Comparison of ENCODE assay signal across 10 cellular contexts in the genomic region with DNA sequence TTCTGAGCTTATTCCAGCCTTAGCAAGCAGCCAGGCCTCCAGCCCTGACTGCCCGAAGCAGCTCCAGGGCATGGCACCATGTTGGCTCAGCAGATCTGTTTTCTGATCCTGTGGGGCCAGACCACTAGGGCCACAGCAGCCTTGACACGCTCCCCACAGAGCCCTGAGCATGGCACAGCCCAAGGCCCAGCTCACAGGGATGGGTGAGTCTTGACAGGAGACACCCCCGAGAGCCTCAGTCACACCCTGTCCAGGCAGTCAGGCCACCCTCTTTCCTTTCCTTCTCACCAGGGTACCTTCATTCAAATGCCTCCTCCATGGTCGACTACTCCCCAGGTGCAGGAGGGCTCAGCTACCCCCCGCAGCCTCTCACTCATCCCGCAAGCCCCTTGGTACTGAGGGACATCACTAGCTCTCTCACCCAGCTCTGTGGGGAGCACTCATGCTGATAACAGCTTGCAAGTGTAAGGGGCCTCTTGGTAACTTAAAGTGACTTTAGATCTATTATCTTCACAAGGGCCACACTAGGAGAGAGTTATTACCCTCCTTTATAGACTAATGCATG. TPM values are rescaled to one million over a fixed set of nuclear protein-coding genes. Genes with fewer than 3 reads are reported as not detected.
A peak's percentile ranks its signal among the peaks of the same experiment; 100 is the strongest.
DNase-seq lines count a peak whose midpoint lies in the region; ATAC-seq and TF ChIP-seq lines count a peak whose summit lies in the region.
"Had no signal": no experiment of that assay in that cellular context is flagged by ENCODE, and none has a peak within 500 bp of the region (broad histone marks: within the 10 kb centered on the region; RNA-seq: fewer than 3 reads in every experiment).

No MANE protein-coding gene starts in this region.

- no peaks in the 10 kb centered on the region for H3K27me3 ChIP-seq in CD4-positive, alpha-beta T cell (ENCODE audit: control insufficient read depth, insufficient read depth, low read length)
- no peaks in the 10 kb centered on the region for H3K27me3 ChIP-seq in GM23338 (ENCODE audit: insufficient read depth)

- no peak for TF ChIP-seq CTCF in CD4-positive, alpha-beta T cell (IDR thresholded peaks at IDR 0.05)
- TF ChIP-seq CTCF in GM23338 (conservative IDR thresholded peaks at IDR 0.05; ENCODE audit: low read depth in 2 of 2) = no peak

- H3K27ac ChIP-seq in CD4-positive, alpha-beta T cell (ENCODE audit: low read depth, low read length) = no peak overlapping the region
- H3K27ac ChIP-seq in GM23338 (ENCODE audit: low read depth) = no peak overlapping the region

- peaks cover 72% of the 10 kb centered on the region for H3K4me1 Mint-ChIP-seq in CD4-positive, alpha-beta T cell (ENCODE audit: low read depth)
- H3K4me1 Mint-ChIP-seq in GM23338 (peaks cover 27% of the 10 kb centered on the region), naive B cell (peaks cover 55 to 77% (median 75%) of the 10 kb centered on the region in 3 donors)
- H3K4me1 Mint-ChIP-seq in activated T-helper 1 cell treated with anti-CD3 and anti-CD28 coated beads, Interleukin-12 subunit alpha, Interleukin-12 subunit beta, Interleukin-2, Interleukin-4 antibody, amounts not matched to agents 30 ng/mL and 10 ng/mL and 1 ng/mL, durations not matched to agents 14 hours and 24 hours and 36 hours (ENCODE audit: low read depth) = peaks cover 44% of the 10 kb centered on the region

- POLR2A ChIA-PET in CD4-positive, alpha-beta T cell (lab: Charles Lee) = interaction anchor here (0.6 to 27.2 kb wide), 14 partner anchors 16 to 274 kb away, joined by 3 to 767 read pairs (median 4); partner anchors contain the start of genes ARL2, EHD1, FAU and MAJIN

- CTCF ChIA-PET in CD4-positive, alpha-beta T cell (lab: Charles Lee) = interaction anchor here (0.5 to 12.7 kb wide), 14 partner anchors 11 to 166 kb away, joined by 3 to 136 read pairs (median 4); partner anchors contain the start of genes ARL2, EHD1, RASGRP2 and SF1

- H3K36me3 Mint-ChIP-seq in CD4-positive, alpha-beta T cell (ENCODE audit: low read depth) = peaks cover 22% of the 10 kb centered on the region
- H3K36me3 Mint-ChIP-seq in GM23338 (ENCODE audit: low read depth) = no peaks in the 10 kb centered on the region
- peaks cover 3% of the 10 kb centered on the region for H3K36me3 Mint-ChIP-seq in activated T-helper 1 cell treated with anti-CD3 and anti-CD28 coated beads, Interleukin-12 subunit alpha, Interleukin-12 subunit beta, Interleukin-2, Interleukin-4 antibody, amounts not matched to agents 30 ng/mL and 10 ng/mL and 1 ng/mL, durations not matched to agents 14 hours and 24 hours and 36 hours (ENCODE audit: low read depth)
- H3K36me3 Mint-ChIP-seq in naive B cell = peaks cover 0 to 5% of the 10 kb centered on the region in 2 donors

- no peaks in the 10 kb centered on the region for H4K20me1 ChIP-seq in GM23338 (replicated peaks; ENCODE audit: insufficient read depth)

- no peak for ATAC-seq in CD4-positive, alpha-beta T cell (ENCODE audit: poor library complexity)
- ATAC-seq in GM23338 (no peak), naive B cell (ENCODE audit: low read depth in 2 of 2) (no peak), HG03442 (IDR thresholded peaks at IDR 0.05; ENCODE audit: unreplicated experiment) (no peak)
- ATAC-seq: Right ventricle myocardium inferior had no signal

- no peaks in the 10 kb centered on the region for H3K9me2 ChIP-seq in GM23338 (ENCODE audit: insufficient read depth)

- no peaks in the 10 kb centered on the region for H3K79me2 ChIP-seq in GM23338 (replicated peaks; ENCODE audit: insufficient read depth)

- peak overlapping the region; percentile 73 for H3K27ac Mint-ChIP-seq in CD4-positive, alpha-beta T cell
- H3K27ac Mint-ChIP-seq in GM23338 (no peak overlapping the region), naive B cell (peak overlapping the region; percentile 91 to 99 (median 96))
- peak overlapping the region; percentile 71 for H3K27ac Mint-ChIP-seq in activated T-helper 1 cell treated with anti-CD3 and anti-CD28 coated beads, Interleukin-12 subunit alpha, Interleukin-12 subunit beta, Interleukin-2, Interleukin-4 antibody, amounts not matched to agents 30 ng/mL and 10 ng/mL and 1 ng/mL, durations not matched to agents 14 hours and 24 hours and 36 hours

- H3K36me3 ChIP-seq in GM23338 (ENCODE audit: insufficient read depth) = no peaks in the 10 kb centered on the region

- intact Hi-C loops in CD4-positive, alpha-beta T cell (cut with DNase I, micrococcal nuclease) = loop anchor here (1.0 to 10.0 kb wide), 3 partner anchors 165 to 269 kb away; partner anchors contain the start of genes CDCA5 (in 1 of the 2), ZFPL1 (in 1 of the 2) and ZNHIT2 (in 1 of the 2)
- intact Hi-C loops in activated T-helper 1 cell treated with anti-CD3 and anti-CD28 coated beads, Interleukin-12 subunit alpha, Interleukin-12 subunit beta, Interleukin-2, Interleukin-4 antibody, amounts not matched to agents 30 ng/mL and 10 ng/mL and 1 ng/mL, durations not matched to agents 14 hours and 24 hours and 36 hours (cut with micrococcal nuclease) = loop anchor here (10.0 kb wide), 1 partner anchor 487 kb away; the partner anchor contains the start of gene DPF2

- H3K9me3 ChIP-seq in CD4-positive, alpha-beta T cell (ENCODE audit: control insufficient read depth, low read length) = no peaks in the 10 kb centered on the region
- H3K9me3 ChIP-seq: esophagus muscularis mucosa had no signal

- no peaks in the 10 kb centered on the region for H3F3A ChIP-seq in GM23338 (replicated peaks; ENCODE audit: low read depth)

- H3K4me3 Mint-ChIP-seq in CD4-positive, alpha-beta T cell = peak overlapping the region; percentile 30
- H3K4me3 Mint-ChIP-seq in GM23338 (no peak overlapping the region), naive B cell (peak overlapping the region; percentile 21 to 82 (median 73))
- no peak overlapping the region for H3K4me3 Mint-ChIP-seq in activated T-helper 1 cell treated with anti-CD3 and anti-CD28 coated beads, Interleukin-12 subunit alpha, Interleukin-12 subunit beta, Interleukin-2, Interleukin-4 antibody, amounts not matched to agents 30 ng/mL and 10 ng/mL and 1 ng/mL, durations not matched to agents 14 hours and 24 hours and 36 hours

- H3K9me3 Mint-ChIP-seq in CD4-positive, alpha-beta T cell = no peaks in the 10 kb centered on the region
- H3K9me3 Mint-ChIP-seq in GM23338 (no peaks in the 10 kb centered on the region), naive B cell (no peaks in the 10 kb centered on the region)
- H3K9me3 Mint-ChIP-seq in activated T-helper 1 cell treated with anti-CD3 and anti-CD28 coated beads, Interleukin-12 subunit alpha, Interleukin-12 subunit beta, Interleukin-2, Interleukin-4 antibody, amounts not matched to agents 30 ng/mL and 10 ng/mL and 1 ng/mL, durations not matched to agents 14 hours and 24 hours and 36 hours = no peaks in the 10 kb centered on the region

- H3K27me3 Mint-ChIP-seq in CD4-positive, alpha-beta T cell = no peaks in the 10 kb centered on the region
- H3K27me3 Mint-ChIP-seq in GM23338 (ENCODE audit: insufficient read depth, low read depth, poor library complexity) (peaks cover 15% of the 10 kb centered on the region), naive B cell (no peaks in the 10 kb centered on the region)
- no peaks in the 10 kb centered on the region for H3K27me3 Mint-ChIP-seq in activated T-helper 1 cell treated with anti-CD3 and anti-CD28 coated beads, Interleukin-12 subunit alpha, Interleukin-12 subunit beta, Interleukin-2, Interleukin-4 antibody, amounts not matched to agents 30 ng/mL and 10 ng/mL and 1 ng/mL, durations not matched to agents 14 hours and 24 hours and 36 hours (ENCODE audit: insufficient read depth)

- DNase-seq in CD4-positive, alpha-beta T cell = no peak
- DNase-seq in GM23338 (ENCODE audit: low spot score) = no peak
- DNase-seq in activated T-helper 1 cell treated with anti-CD3 and anti-CD28 coated beads, Interleukin-12 subunit alpha, Interleukin-12 subunit beta, Interleukin-2, Interleukin-4 antibody, amounts not matched to agents 30 ng/mL and 10 ng/mL and 1 ng/mL, durations not matched to agents 14 hours and 24 hours and 36 hours (ENCODE audit: low spot score) = no peak
- no peak for DNase-seq in naive B cell
- no peak for DNase-seq in SIG-M5 treated with dmso at 0.1 percent for 504 hours (lab: John Stamatoyannopoulos, UW; ENCODE audit: unreplicated experiment)
- DNase-seq in SKM-1 treated with dmso at 0.1 percent for 144 hours (lab: John Stamatoyannopoulos, UW; ENCODE audit: unreplicated experiment) = no peak
- DNase-seq: stimulated activated naive CD4-positive, alpha-beta T cell treated with Interleukin-2 at 50 U/mL for 16 hours had no signal

- no peak overlapping the region for H3K4me2 ChIP-seq in GM23338

- H3K4me1 ChIP-seq in GM23338 (ENCODE audit: insufficient read depth) = peaks cover 9% of the 10 kb centered on the region

- peak overlapping the region; percentile 78; the same call in 1 of the 2 replicates for H2AFZ ChIP-seq in GM23338

- H3K4me3 ChIP-seq in GM23338 = no peak overlapping the region
- H3K4me3 ChIP-seq: esophagus muscularis mucosa had no signal

RNA-seq across cellular contexts. Expression of gene CDC42BPG, which starts 3.8 kb away (rescaled TPM):
- 1 to 10 TPM; 6.9 to 9.7 TPM for total RNA-seq in CD4-positive, alpha-beta T cell
- total RNA-seq in GM23338 (2014; rRNA removed; shearing (Covaris generic)) = 10.1 and 11.6 TPM in 2 replicates
- 1.8 and 2.3 TPM in 2 replicates for polyA plus RNA-seq in GM23338 (2016; fragmentation: Nextera tagmentation; extraction: Ambion mirVana)
- 0.29 and 0.44 TPM in 2 replicates for total RNA-seq in activated T-helper 1 cell treated with anti-CD3 and anti-CD28 coated beads, Interleukin-12 subunit alpha, Interleukin-12 subunit beta, Interleukin-2, Interleukin-4 antibody, amounts not matched to agents 30 ng/mL and 10 ng/mL and 1 ng/mL, durations not matched to agents 14 hours and 24 hours and 36 hours
- polyA plus RNA-seq in naive B cell (ENCODE audit: low read depth in 6 of 6) = under 1 TPM in 4 of 6 donors, not detected in 2; 0.17 to 0.57 (median 0.33) TPM

RNA-seq across cellular contexts. Expression of gene EHD1, which starts 30.1 kb away (rescaled TPM):
- 100 to 1,000 TPM; 132 to 139 TPM for total RNA-seq in CD4-positive, alpha-beta T cell
- 43.8 and 69.7 TPM in 2 replicates for total RNA-seq in GM23338 (2014; rRNA removed; shearing (Covaris generic))
- 16.7 and 16.9 TPM in 2 replicates for polyA plus RNA-seq in GM23338 (2016; fragmentation: Nextera tagmentation; extraction: Ambion mirVana)
- total RNA-seq in activated T-helper 1 cell treated with anti-CD3 and anti-CD28 coated beads, Interleukin-12 subunit alpha, Interleukin-12 subunit beta, Interleukin-2, Interleukin-4 antibody, amounts not matched to agents 30 ng/mL and 10 ng/mL and 1 ng/mL, durations not matched to agents 14 hours and 24 hours and 36 hours = 88.0 and 96.9 TPM in 2 replicates
- polyA plus RNA-seq in naive B cell (ENCODE audit: low read depth in 6 of 6) = 100 to 1,000 TPM in 2 of 6 donors, 10 to 100 TPM in 4; 65.3 to 119 (median 90.7) TPM

RNA-seq across cellular contexts. Expression of gene MEN1, which starts 37.9 kb away (rescaled TPM):
- 10 to 100 TPM; 16.4 to 17.7 TPM for total RNA-seq in CD4-positive, alpha-beta T cell
- total RNA-seq in GM23338 (2014; rRNA removed; shearing (Covaris generic)) = 38.9 and 45.2 TPM in 2 replicates
- polyA plus RNA-seq in GM23338 (2016; fragmentation: Nextera tagmentation; extraction: Ambion mirVana) (27.2 and 31.6 TPM in 2 replicates), naive B cell (ENCODE audit: low read depth in 6 of 6) (10 to 100 TPM; 12.3 to 49.5 (median 27.4) TPM)
- total RNA-seq in activated T-helper 1 cell treated with anti-CD3 and anti-CD28 coated beads, Interleukin-12 subunit alpha, Interleukin-12 subunit beta, Interleukin-2, Interleukin-4 antibody, amounts not matched to agents 30 ng/mL and 10 ng/mL and 1 ng/mL, durations not matched to agents 14 hours and 24 hours and 36 hours = 39.6 and 43.8 TPM in 2 replicates

RNA-seq across cellular contexts. Expression of gene MAP4K2, which starts 45.3 kb away (rescaled TPM):
- total RNA-seq in CD4-positive, alpha-beta T cell = 10 to 100 TPM; 71.9 to 74.1 TPM
- 32.3 and 42.6 TPM in 2 replicates for total RNA-seq in GM23338 (2014; rRNA removed; shearing (Covaris generic))
- polyA plus RNA-seq in GM23338 (2016; fragmentation: Nextera tagmentation; extraction: Ambion mirVana) = 9.9 and 11.2 TPM in 2 replicates
- 70.2 and 70.7 TPM in 2 replicates for total RNA-seq in activated T-helper 1 cell treated with anti-CD3 and anti-CD28 coated beads, Interleukin-12 subunit alpha, Interleukin-12 subunit beta, Interleukin-2, Interleukin-4 antibody, amounts not matched to agents 30 ng/mL and 10 ng/mL and 1 ng/mL, durations not matched to agents 14 hours and 24 hours and 36 hours
- polyA plus RNA-seq in naive B cell (ENCODE audit: low read depth in 6 of 6) = 10 to 100 TPM; 29.8 to 65.0 (median 39.7) TPM

Comparison
In these comparisons a context has a peak if more than half of its experiments do, and no peak if none do; other contexts are left out.
1. H3K4me3 Mint-ChIP-seq: peak in CD4-positive, alpha-beta T cell (single experiment) and naive B cell (8 of 8); none in GM23338 (single experiment) and activated T-helper 1 cell treated with anti-CD3 and anti-CD28 coated beads, Interleukin-12 subunit alpha, Interleukin-12 subunit beta, Interleukin-2, Interleukin-4 antibody, amounts not matched to agents 30 ng/mL and 10 ng/mL and 1 ng/mL, durations not matched to agents 14 hours and 24 hours and 36 hours (single experiment).